Comparison of ENCODE assay signal across 1 cellular context in genomic region chr17:59161477-59161876, GRCh38.
TF ChIP-seq lines count a peak whose summit lies in the region.

No MANE protein-coding gene starts in this region.

TF ChIP-seq in IMR-90, 13 proteins besides CTCF, POLR2A, EP300 and RAD21:
- TF ChIP-seq USF2 (IDR thresholded peaks at IDR 0.05; ENCODE audit: low read depth, low read length), result no peak
- no peak for TF ChIP-seq RCOR1 (IDR thresholded peaks at IDR 0.05; ENCODE audit: insufficient replicate concordance, low read length)
- no peak for TF ChIP-seq MXI1 (IDR thresholded peaks at IDR 0.05; ENCODE audit: borderline replicate concordance, low read depth, low read length)
- TF ChIP-seq ELK1 (IDR thresholded peaks at IDR 0.05; ENCODE audit: borderline replicate concordance, low read depth, low read length), result no peak
- TF ChIP-seq CEBPB (IDR thresholded peaks at IDR 0.05; ENCODE audit: low read depth, low read length), result no peak
- TF ChIP-seq SMC3 (IDR thresholded peaks at IDR 0.05; ENCODE audit: low read depth, low read length), result no peak
- TF ChIP-seq MAZ (IDR thresholded peaks at IDR 0.05; ENCODE audit: borderline replicate concordance, low read depth, low read length), result no peak
- TF ChIP-seq BHLHE40 (IDR thresholded peaks at IDR 0.05; ENCODE audit: low read depth, low read length), result no peak
- TF ChIP-seq NFE2L2 (IDR thresholded peaks at IDR 0.05; ENCODE audit: low read depth, low read length), result no peak
- TF ChIP-seq FOS (IDR thresholded peaks at IDR 0.05; ENCODE audit: low read depth, low read length), result no peak
- no peak for TF ChIP-seq MAFK (IDR thresholded peaks at IDR 0.05; ENCODE audit: low read depth, low read length)
- TF ChIP-seq RFX5 (IDR thresholded peaks at IDR 0.05; ENCODE audit: low read depth, low read length), result no peak
- no peak for TF ChIP-seq CHD1 (IDR thresholded peaks at IDR 0.05; ENCODE audit: low read depth, low read length)
